Comparison of ENCODE assay signal across 15 cellular contexts in the genomic region with DNA sequence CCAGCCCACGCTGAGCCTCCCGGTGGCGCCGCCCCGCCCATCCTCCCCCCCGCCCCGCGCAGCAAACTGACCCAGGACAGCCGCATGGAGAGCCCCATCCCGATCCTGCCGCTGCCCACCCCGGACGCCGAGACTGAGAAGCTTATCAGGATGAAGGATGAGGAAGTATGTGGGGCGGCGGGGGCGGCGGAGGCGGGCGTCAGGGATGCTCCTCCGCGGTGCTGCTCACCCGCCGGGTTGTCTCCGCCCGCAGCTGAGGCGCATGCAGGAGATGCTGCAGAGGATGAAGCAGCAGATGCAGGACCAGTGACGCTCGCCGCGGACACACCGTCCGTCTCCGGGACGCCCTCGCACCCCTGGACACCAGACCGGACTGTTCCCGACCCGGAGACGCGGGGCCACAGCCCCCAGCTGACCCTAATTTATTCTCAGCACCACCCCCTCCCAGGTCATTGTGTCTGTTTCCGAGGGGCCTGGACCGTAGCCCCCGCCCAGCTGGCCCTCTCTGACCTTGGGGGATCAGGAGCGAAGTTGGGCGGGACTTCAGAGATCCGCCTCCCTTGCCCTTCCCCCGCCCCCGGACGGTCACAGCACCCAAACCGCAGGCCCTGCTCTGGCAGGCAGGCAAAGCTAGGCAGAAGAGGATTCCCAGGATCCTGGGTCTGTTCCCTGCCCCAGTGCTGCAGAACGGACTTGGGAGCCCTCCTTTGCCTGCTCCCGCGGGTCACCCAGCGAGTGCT. TPM values are rescaled to one million over a fixed set of nuclear protein-coding genes. Genes with fewer than 3 reads are reported as not detected.
DNase-seq lines count a peak whose midpoint lies in the region; ATAC-seq and TF ChIP-seq lines count a peak whose summit lies in the region.
"Had no signal": no experiment of that assay in that cellular context is flagged by ENCODE, and none has a peak within 500 bp of the region (broad histone marks: within the 10 kb centered on the region; RNA-seq: fewer than 3 reads in every experiment).

No MANE protein-coding gene starts in this region.

- H3K27ac Mint-ChIP-seq in activated CD8-positive, alpha-beta T cell treated with anti-CD3 and anti-CD28 coated beads for 36 hours, result no peak overlapping the region
- H3K27ac Mint-ChIP-seq: activated CD4-positive, alpha-beta memory T cell treated with anti-CD3 and anti-CD28 coated beads for 36 hours; activated T-helper 17 cell treated with anti-CD3 and anti-CD28 coated beads, Interleukin-2, amount 50 U/mL, for 72 hours had no signal

- H3K9me3 Mint-ChIP-seq in activated CD8-positive, alpha-beta T cell treated with anti-CD3 and anti-CD28 coated beads for 36 hours, result no peaks in the 10 kb centered on the region
- H3K9me3 Mint-ChIP-seq: activated CD4-positive, alpha-beta memory T cell treated with anti-CD3 and anti-CD28 coated beads for 36 hours; activated T-helper 17 cell treated with anti-CD3 and anti-CD28 coated beads, Interleukin-2, amount 50 U/mL, for 72 hours had no signal

- H3K36me3 Mint-ChIP-seq in activated CD8-positive, alpha-beta T cell treated with anti-CD3 and anti-CD28 coated beads for 36 hours (ENCODE audit: low read depth), result no peaks in the 10 kb centered on the region
- H3K36me3 Mint-ChIP-seq: activated CD4-positive, alpha-beta memory T cell treated with anti-CD3 and anti-CD28 coated beads for 36 hours had no signal

- H3K4me3 Mint-ChIP-seq in activated CD8-positive, alpha-beta T cell treated with anti-CD3 and anti-CD28 coated beads for 36 hours, result no peak overlapping the region
- H3K4me3 Mint-ChIP-seq: activated CD4-positive, alpha-beta memory T cell treated with anti-CD3 and anti-CD28 coated beads for 36 hours; activated T-helper 17 cell treated with anti-CD3 and anti-CD28 coated beads, Interleukin-2, amount 50 U/mL, for 72 hours had no signal

- DNase-seq in H7 (peak; percentile 86), amniotic epithelial cell (ENCODE audit: low read depth) (peak; percentile 15), NCI-H345 (lab: John Stamatoyannopoulos, UW) (no peak), NCI-H510A (lab: John Stamatoyannopoulos, UW) (no peak)
- DNase-seq in activated CD8-positive, alpha-beta T cell treated with anti-CD3 and anti-CD28 coated beads for 36 hours, result no peak
- DNase-seq: activated CD4-positive, alpha-beta memory T cell treated with anti-CD3 and anti-CD28 coated beads for 36 hours; anterior cingulate cortex; IMR-90; NCI-H1105; psoas muscle; SJCRH30; T1000 had no signal

- H3K36me3 ChIP-seq in H7 (replicated peaks; ENCODE audit: control insufficient read depth, insufficient read depth, low read length) (no peaks in the 10 kb centered on the region), iPS-20b (ENCODE audit: insufficient read depth, low read depth, low read length) (no peaks in the 10 kb centered on the region)

- intact Hi-C loops in activated CD8-positive, alpha-beta T cell treated with anti-CD3 and anti-CD28 coated beads for 36 hours (cut with micrococcal nuclease), result no loop called here

- no peaks in the 10 kb centered on the region for H3K4me1 ChIP-seq in iPS-20b (ENCODE audit: insufficient read depth, low read length)

- CTCF ChIA-PET in activated CD8-positive, alpha-beta T cell treated with anti-CD3 and anti-CD28 coated beads for 36 hours (lab: Charles Lee), result no interaction called here

- H3K27me3 Mint-ChIP-seq in activated CD8-positive, alpha-beta T cell treated with anti-CD3 and anti-CD28 coated beads for 36 hours, result peaks cover 33% of the 10 kb centered on the region

- H3K27me3 ChIP-seq in H7 (ENCODE audit: control insufficient read depth, insufficient read depth, low read length) (peaks cover 76% of the 10 kb centered on the region), iPS-20b (ENCODE audit: insufficient read depth, low read length) (peaks cover 100% of the 10 kb centered on the region)
- H3K27me3 ChIP-seq: SJCRH30 had no signal

- H3K4me3 ChIP-seq in H7 (ENCODE audit: insufficient read depth, low read depth, low read length) (peak overlapping the region; percentile 31; the same call in 1 of the 2 replicates), iPS-20b (ENCODE audit: low read length) (peak overlapping the region; percentile 45; the same call in 1 of the 2 replicates)
- H3K4me3 ChIP-seq: SJCRH30 had no signal

- H3K4me1 Mint-ChIP-seq in activated CD8-positive, alpha-beta T cell treated with anti-CD3 and anti-CD28 coated beads for 36 hours (ENCODE audit: low read depth), result peaks cover 13% of the 10 kb centered on the region
- H3K4me1 Mint-ChIP-seq: activated T-helper 17 cell treated with anti-CD3 and anti-CD28 coated beads, Interleukin-2, amount 50 U/mL, for 72 hours had no signal

- H3K27ac ChIP-seq in iPS-20b (ENCODE audit: low read length), result no peak overlapping the region
- H3K27ac ChIP-seq: psoas muscle, SJCRH30, suprapubic skin had no signal

- no peak for ATAC-seq in activated CD8-positive, alpha-beta T cell treated with anti-CD3 and anti-CD28 coated beads for 36 hours
- ATAC-seq: psoas muscle had no signal

- H3K9ac ChIP-seq in iPS-20b (ENCODE audit: low read depth, low read length), result no peak overlapping the region

- H3K9me3 ChIP-seq in iPS-20b (ENCODE audit: insufficient read depth, low read depth, low read length), result no peaks in the 10 kb centered on the region
- H3K9me3 ChIP-seq: psoas muscle, SJCRH30, suprapubic skin had no signal

- TF ChIP-seq CTCF in activated CD8-positive, alpha-beta T cell treated with anti-CD3 and anti-CD28 coated beads for 36 hours (IDR thresholded peaks at IDR 0.05), result no peak

- POLR2A ChIA-PET in activated CD8-positive, alpha-beta T cell treated with anti-CD3 and anti-CD28 coated beads for 36 hours (lab: Charles Lee), result no interaction called here

RNA-seq across cellular contexts. Expression of gene GP1BB, which starts 1.0 kb away (rescaled TPM):
- 3.7 and 7.3 TPM in 2 replicates for total RNA-seq in H7 (2014; rRNA removed; shearing (Covaris generic))
- not detected for total RNA-seq in activated CD8-positive, alpha-beta T cell treated with anti-CD3 and anti-CD28 coated beads for 36 hours
- total RNA-seq: activated CD4-positive, alpha-beta memory T cell treated with anti-CD3 and anti-CD28 coated beads for 36 hours; activated T-helper 17 cell treated with anti-CD3 and anti-CD28 coated beads, Interleukin-2, amount 50 U/mL, for 72 hours had no signal

RNA-seq across cellular contexts. Expression of gene SEPTIN5, which starts 8.0 kb away (rescaled TPM):
- total RNA-seq in H7 (2014; rRNA removed; shearing (Covaris generic)), result 28.4 and 36.0 TPM in 2 replicates
- total RNA-seq in activated CD8-positive, alpha-beta T cell treated with anti-CD3 and anti-CD28 coated beads for 36 hours, result 1 to 10 TPM; 1.3 to 1.5 TPM

RNA-seq across cellular contexts. Expression of gene TBX1, which starts 38.2 kb away (rescaled TPM):
- total RNA-seq in H7 (2014; rRNA removed; shearing (Covaris generic)), result 6.2 and 6.7 TPM in 2 replicates
- not detected for total RNA-seq in activated CD8-positive, alpha-beta T cell treated with anti-CD3 and anti-CD28 coated beads for 36 hours
- total RNA-seq: activated CD4-positive, alpha-beta memory T cell treated with anti-CD3 and anti-CD28 coated beads for 36 hours; activated T-helper 17 cell treated with anti-CD3 and anti-CD28 coated beads, Interleukin-2, amount 50 U/mL, for 72 hours; IMR-90 had no signal

Comparison
In these comparisons a context has a peak if more than half of its experiments do, and no peak if none do; other contexts are left out.
1. DNase-seq: peak in H7 (single experiment) and amniotic epithelial cell (single experiment); none in activated CD8-positive, alpha-beta T cell treated with anti-CD3 and anti-CD28 coated beads for 36 hours (single experiment), NCI-H345 (single experiment) and NCI-H510A (single experiment).
2. RNA of gene SEPTIN5, which starts 8.0 kb away (total RNA-seq): 28.4 to 36.0 TPM in H7; 1.3 to 1.5 TPM in activated CD8-positive, alpha-beta T cell treated with anti-CD3 and anti-CD28 coated beads for 36 hours; every median in the first group is over 10 times any median in the second.